Comparison of ENCODE assay signal across 8 cellular contexts in genomic region chr3:159884661-159885402, GRCh38. TPM values are rescaled to one million over a fixed set of nuclear protein-coding genes. Genes with fewer than 3 reads are reported as not detected.
DNase-seq lines count a peak whose midpoint lies in the region; ATAC-seq and TF ChIP-seq lines count a peak whose summit lies in the region.

No MANE protein-coding gene starts in this region.

- no peaks in the 10 kb centered on the region for H3K27me3 ChIP-seq in foreskin keratinocyte
- no peaks in the 10 kb centered on the region for H3K27me3 ChIP-seq in gastrocnemius medialis
- H3K27me3 ChIP-seq in MG63: no peaks in the 10 kb centered on the region

- no peak overlapping the region for H3K4me3 ChIP-seq in gastrocnemius medialis
- no peak overlapping the region for H3K4me3 ChIP-seq in MG63

- H3K36me3 ChIP-seq in gastrocnemius medialis (peaks cover 0 to 32% of the 10 kb centered on the region in 2 donors), MG63 (peaks cover 25% of the 10 kb centered on the region)

- intact Hi-C loops in gastrocnemius medialis (cut with DNase I; ENCODE audit: low total_unique reads): loop anchor here (1.0 to 5.0 kb wide), 3 partner anchors 102 to 682 kb away; partner anchors contain the start of genes IL12A and KPNA4

- TF ChIP-seq CTCF in GM12874 (IDR thresholded peaks at IDR 0.05; ENCODE audit: insufficient read depth, low read depth, low read length) (0 out of 2 replicates have a peak, but pooled peaks have one; percentile 34), foreskin keratinocyte (conservative IDR thresholded peaks at IDR 0.05) (peak; percentile 72), gastrocnemius medialis (IDR thresholded peaks at IDR 0.05 in 4 of 5, conservative IDR thresholded peaks at IDR 0.05 in 1 of 5) (peak; percentile 24 to 57 (median 41))

- no peak overlapping the region for H3K27ac ChIP-seq in foreskin keratinocyte
- peak overlapping the region in 3 of 4 donors; percentile 39 to 92 (median 83) for H3K27ac ChIP-seq in gastrocnemius medialis

- peak; percentile 33; the same call in 2 of the 3 replicates for ATAC-seq in SK-N-SH treated with all-trans-retinoic acid at 6 μM for 48 hours
- no peak for ATAC-seq in foreskin keratinocyte
- no peak for ATAC-seq in gastrocnemius medialis
- ATAC-seq in HG02571 (IDR thresholded peaks at IDR 0.05; ENCODE audit: unreplicated experiment): no peak

- no peak for TF ChIP-seq POLR2A in gastrocnemius medialis (IDR thresholded peaks at IDR 0.05)

- DNase-seq in AG08395 (ENCODE audit: low spot score): peak; percentile 63
- DNase-seq in HuH-7 (ENCODE audit: low spot score): peak; percentile 29
- DNase-seq in foreskin keratinocyte: no peak
- DNase-seq in gastrocnemius medialis: no peak
- DNase-seq in MG63: no peak

- no peaks in the 10 kb centered on the region for H3K9me3 ChIP-seq in gastrocnemius medialis
- H3K9me3 ChIP-seq in MG63: no peaks in the 10 kb centered on the region

- peaks cover 35% of the 10 kb centered on the region for H3K4me1 ChIP-seq in foreskin keratinocyte
- H3K4me1 ChIP-seq in gastrocnemius medialis: peaks cover 60 to 68% of the 10 kb centered on the region in 2 donors

- in situ Hi-C loops in gastrocnemius medialis (cut with MboI; ENCODE audit: low sequenced_read_pairs in 4 of 4): loop anchor here (5.0 to 25.0 kb wide), 5 partner anchors 58 to 127 kb away; no protein-coding TSS in a partner anchor

TF ChIP-seq in SK-N-SH treated with all-trans-retinoic acid at 6 μM for 48 hours, 23 proteins besides CTCF, POLR2A, EP300 and RAD21:
- TF ChIP-seq CREB5 (CRISPR knock-in tag; IDR thresholded peaks at IDR 0.05; ENCODE audit: low read depth) (no peak), CSDC2 (CRISPR knock-in tag; IDR thresholded peaks at IDR 0.05) (no peak), ZNF70 (CRISPR knock-in tag; IDR thresholded peaks at IDR 0.05) (no peak), ARNTL (CRISPR knock-in tag; IDR thresholded peaks at IDR 0.05; ENCODE audit: borderline replicate concordance, low read depth) (no peak), ESRRG (CRISPR knock-in tag; IDR thresholded peaks at IDR 0.05) (no peak), GLIS3 (CRISPR knock-in tag; IDR thresholded peaks at IDR 0.05) (no peak), ZNF8 (CRISPR knock-in tag; IDR thresholded peaks at IDR 0.05) (no peak), BACH2 (CRISPR knock-in tag; IDR thresholded peaks at IDR 0.05; ENCODE audit: borderline replicate concordance) (no peak), SNAI2 (CRISPR knock-in tag; IDR thresholded peaks at IDR 0.05) (no peak), TCF4 (CRISPR knock-in tag; IDR thresholded peaks at IDR 0.05; ENCODE audit: borderline replicate concordance) (no peak), PATZ1 (CRISPR knock-in tag; IDR thresholded peaks at IDR 0.05; ENCODE audit: borderline replicate concordance) (no peak), ZC3H10 (CRISPR knock-in tag; IDR thresholded peaks at IDR 0.05) (no peak)

RNA-seq across cellular contexts. Expression of gene SCHIP1, which starts 45.2 kb away (rescaled TPM):
- 1.1 and 1.3 TPM in 2 replicates for total RNA-seq in foreskin keratinocyte
- 0.34 and 5.6 TPM in 2 replicates for polyA plus RNA-seq in foreskin keratinocyte
- total RNA-seq in gastrocnemius medialis: 100 to 1,000 TPM in 1 of 4 donors, 10 to 100 TPM in 3; 36.8 to 325 (median 85.6) TPM
- total RNA-seq in MG63 (2014; rRNA removed; shearing (Covaris generic); ENCODE audit: low replicate concordance): 0.43 and 3.7 TPM in 2 replicates

Comparison
In these comparisons a context has a peak if more than half of its experiments do, and no peak if none do; other contexts are left out.
1. DNase-seq: peak in AG08395 (single experiment) and HuH-7 (single experiment); none in foreskin keratinocyte (0 of 2), gastrocnemius medialis (0 of 2) and MG63 (single experiment).
2. Peak in every context shown above with its lines, with median percentiles within 50 percentile points of each other: CTCF ChIP-seq.